25 cellular contexts compared by ENCODE assay signal in genomic region chr6:97591955-97592354, GRCh38.
DNase-seq lines count a peak whose midpoint lies in the region; ATAC-seq and TF ChIP-seq lines count a peak whose summit lies in the region.
"Had no signal": no experiment of that assay in that cellular context is flagged by ENCODE, and none has a peak within 500 bp of the region (broad histone marks: within the 10 kb centered on the region; RNA-seq: fewer than 3 reads in every experiment).

No MANE protein-coding gene starts in this region.

- no peak for TF ChIP-seq POLR2A in adrenal gland (IDR thresholded peaks at IDR 0.05)
- TF ChIP-seq POLR2A in right lobe of liver (IDR thresholded peaks at IDR 0.05): no peak

- peak; percentile 86 for DNase-seq in endodermal cell
- DNase-seq in adrenal gland: no peak
- no peak for DNase-seq in upper lobe of right lung
- DNase-seq in right lobe of liver: no peak
- DNase-seq in C1 segment of cervical spinal cord (lab: John Stamatoyannopoulos, UW): no peak
- DNase-seq: AML-193; COR-L47; DMS79; EL; GF-D8; KBM-7; NCI-H1105 treated with DMSO at 0.1 percent for 48 hours; NCI-H146; NCI-H1930; NCI-H2107; NCI-H524; NCI-H82; NK-92 treated with Interleukin-12 subunit alpha and Interleukin-12 subunit beta, amount 100 ng/mL, for 24 hours; RPMI8226; SHP77 had no signal

- H3K27ac Mint-ChIP-seq in endodermal cell: no peak overlapping the region
- H3K27ac Mint-ChIP-seq: CD4-positive, alpha-beta memory T cell had no signal

- TF ChIP-seq CTCF in endodermal cell (conservative IDR thresholded peaks at IDR 0.05) (no peak), adrenal gland (IDR thresholded peaks at IDR 0.05) (no peak), upper lobe of right lung (IDR thresholded peaks at IDR 0.05) (no peak), right lobe of liver (IDR thresholded peaks at IDR 0.05) (no peak)

- no peaks in the 10 kb centered on the region for H3K4me1 Mint-ChIP-seq in endodermal cell
- H3K4me1 Mint-ChIP-seq: CD4-positive, alpha-beta memory T cell had no signal

- intact Hi-C loops in adrenal gland (cut with DNase I) (no loop called here), upper lobe of right lung (cut with DNase I) (no loop called here), right lobe of liver (cut with DNase I) (no loop called here)

- no peak overlapping the region for H3K9ac ChIP-seq in HUES6 (ENCODE audit: low read length)
- no peak overlapping the region for H3K9ac ChIP-seq in endodermal cell (ENCODE audit: extremely low read depth, low read length, poor library complexity, severe bottlenecking)
- no peak overlapping the region for H3K9ac ChIP-seq in iPS-20b (ENCODE audit: low read depth, low read length)
- H3K9ac ChIP-seq: BLaER1 treated with 17β-estradiol and CSF1 and Interleukin-3, amounts not matched to agents 10 nM and 100 nM had no signal

- H3K36me3 Mint-ChIP-seq in endodermal cell (ENCODE audit: low read depth): peaks cover 2% of the 10 kb centered on the region
- H3K36me3 Mint-ChIP-seq: CD4-positive, alpha-beta memory T cell had no signal

- H3K9me3 ChIP-seq in HUES6 (ENCODE audit: control insufficient read depth, insufficient read depth, low read depth, low read length): no peaks in the 10 kb centered on the region
- peaks cover 11% of the 10 kb centered on the region for H3K9me3 ChIP-seq in endodermal cell (ENCODE audit: control insufficient read depth, low read length)
- H3K9me3 ChIP-seq in iPS-20b (ENCODE audit: insufficient read depth, low read depth, low read length): no peaks in the 10 kb centered on the region
- no peaks in the 10 kb centered on the region for H3K9me3 ChIP-seq in adrenal gland (replicated peaks in 1 of 3)
- H3K9me3 ChIP-seq in upper lobe of right lung: no peaks in the 10 kb centered on the region
- no peaks in the 10 kb centered on the region for H3K9me3 ChIP-seq in right lobe of liver
- H3K9me3 ChIP-seq: A549; BLaER1 treated with 17β-estradiol and CSF1 and Interleukin-3, amounts not matched to agents 10 nM and 100 nM had no signal

- H3K27me3 ChIP-seq in HUES6 (ENCODE audit: control insufficient read depth, insufficient read depth, low read length): peaks cover 99% of the 10 kb centered on the region
- peaks cover 14% of the 10 kb centered on the region for H3K27me3 ChIP-seq in endodermal cell (ENCODE audit: control insufficient read depth, insufficient read depth, low read length, poor library complexity, severe bottlenecking)
- peaks cover 93% of the 10 kb centered on the region for H3K27me3 ChIP-seq in iPS-20b (ENCODE audit: insufficient read depth, low read length)
- H3K27me3 ChIP-seq in adrenal gland: no peaks in the 10 kb centered on the region
- no peaks in the 10 kb centered on the region for H3K27me3 ChIP-seq in upper lobe of right lung
- H3K27me3 ChIP-seq in right lobe of liver: no peaks in the 10 kb centered on the region
- H3K27me3 ChIP-seq: BLaER1 treated with 17β-estradiol and CSF1 and Interleukin-3, amounts not matched to agents 10 nM and 100 nM had no signal

- ATAC-seq in upper lobe of right lung (no peak), right lobe of liver (no peak)
- ATAC-seq: A549 had no signal

- WGBS in endodermal cell (ENCODE audit: insufficient coverage in 1 of 2, insufficient read length in 1 of 2), 2 experiments: 23 to 44% methylated on average over 4 to 6 of the region's 6 CpGs
- 38 to 62% (median 48%) methylated on average over 6 of the region's 6 CpGs for WGBS in adrenal gland, 4 donors
- WGBS in right lobe of liver (ENCODE audit: insufficient coverage, low coverage, low lambda C conversion rate, missing lambda C conversion rate): 17% methylated on average over 5 of the region's 6 CpGs

- H3K27me3 Mint-ChIP-seq in endodermal cell (ENCODE audit: insufficient read depth): peaks cover 82% of the 10 kb centered on the region
- H3K27me3 Mint-ChIP-seq: CD4-positive, alpha-beta memory T cell had no signal

- peaks cover 5% of the 10 kb centered on the region for H3K4me1 ChIP-seq in HUES6 (ENCODE audit: control insufficient read depth, insufficient read depth, low read length)
- H3K4me1 ChIP-seq in endodermal cell (ENCODE audit: control insufficient read depth, insufficient read depth, low read length): no peaks in the 10 kb centered on the region
- peaks cover 5% of the 10 kb centered on the region for H3K4me1 ChIP-seq in iPS-20b (ENCODE audit: insufficient read depth, low read length)
- no peaks in the 10 kb centered on the region for H3K4me1 ChIP-seq in adrenal gland (replicated peaks in 1 of 2)
- H3K4me1 ChIP-seq in upper lobe of right lung: no peaks in the 10 kb centered on the region
- H3K4me1 ChIP-seq in right lobe of liver: no peaks in the 10 kb centered on the region
- H3K4me1 ChIP-seq: A549 had no signal

- H3K36me3 ChIP-seq in HUES6 (ENCODE audit: control insufficient read depth, insufficient read depth, low read length) (no peaks in the 10 kb centered on the region), endodermal cell (ENCODE audit: control insufficient read depth, insufficient read depth, low read length) (no peaks in the 10 kb centered on the region), iPS-20b (ENCODE audit: insufficient read depth, low read depth, low read length) (no peaks in the 10 kb centered on the region), adrenal gland (replicated peaks in 1 of 2) (no peaks in the 10 kb centered on the region), upper lobe of right lung (no peaks in the 10 kb centered on the region), right lobe of liver (no peaks in the 10 kb centered on the region)
- H3K36me3 ChIP-seq: BLaER1 treated with 17β-estradiol and CSF1 and Interleukin-3, amounts not matched to agents 10 nM and 100 nM had no signal

- peak overlapping the region; percentile 28; the same call in 1 of the 2 replicates for H3K4me3 ChIP-seq in HUES6 (ENCODE audit: low read depth, low read length)
- peak overlapping the region; percentile 41 for H3K4me3 ChIP-seq in endodermal cell (ENCODE audit: low read length)
- 0 out of 2 replicates have a peak overlapping the region, but pooled peaks have one; percentile 28 for H3K4me3 ChIP-seq in iPS-20b (ENCODE audit: low read length)
- H3K4me3 ChIP-seq in adrenal gland: no peak overlapping the region
- H3K4me3 ChIP-seq in upper lobe of right lung: no peak overlapping the region
- no peak overlapping the region for H3K4me3 ChIP-seq in right lobe of liver
- H3K4me3 ChIP-seq: A549; BLaER1 treated with 17β-estradiol and CSF1 and Interleukin-3, amounts not matched to agents 10 nM and 100 nM had no signal

- H3K4me3 Mint-ChIP-seq in endodermal cell: no peak overlapping the region
- H3K4me3 Mint-ChIP-seq: CD4-positive, alpha-beta memory T cell had no signal

- peaks cover 15% of the 10 kb centered on the region for H3K9me3 Mint-ChIP-seq in endodermal cell
- H3K9me3 Mint-ChIP-seq: CD4-positive, alpha-beta memory T cell had no signal

- no peak overlapping the region for H3K27ac ChIP-seq in HUES6 (ENCODE audit: low read depth, low read length)
- no peak overlapping the region for H3K27ac ChIP-seq in endodermal cell (ENCODE audit: low read depth, low read length)
- H3K27ac ChIP-seq in iPS-20b (ENCODE audit: low read length): no peak overlapping the region
- H3K27ac ChIP-seq in adrenal gland: no peak overlapping the region
- H3K27ac ChIP-seq in upper lobe of right lung: no peak overlapping the region
- H3K27ac ChIP-seq in right lobe of liver: no peak overlapping the region
- H3K27ac ChIP-seq: A549; BLaER1 treated with 17β-estradiol and CSF1 and Interleukin-3, amounts not matched to agents 10 nM and 100 nM had no signal

Comparison
In these comparisons a context has a peak if more than half of its experiments do, and no peak if none do; other contexts are left out.
1. H3K4me3 ChIP-seq: peak in HUES6 (single experiment), endodermal cell (single experiment) and iPS-20b (single experiment); none in adrenal gland (0 of 4), upper lobe of right lung (single experiment) and right lobe of liver (0 of 3).